In the genomic region with DNA sequence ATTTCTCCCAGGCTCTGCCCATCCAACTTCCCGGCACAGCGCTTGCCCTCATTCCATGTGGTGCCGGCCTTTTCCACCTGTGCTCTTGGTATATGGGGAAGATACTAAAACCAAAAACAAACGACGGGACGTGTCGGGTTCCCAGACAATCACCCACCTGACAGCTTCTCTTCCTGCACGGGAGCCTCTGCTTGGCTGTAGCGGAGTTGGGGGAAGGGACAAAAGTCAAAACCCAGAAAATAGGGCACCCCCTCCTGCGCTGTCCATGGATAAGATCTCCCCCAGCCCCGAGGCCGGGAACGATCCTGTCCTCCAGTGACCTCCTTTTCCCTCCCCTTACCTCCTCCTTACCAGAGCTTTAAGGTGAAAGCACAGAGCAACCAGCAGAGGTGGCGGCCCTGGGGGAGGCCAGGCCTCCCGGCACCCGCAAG, we compare ENCODE assay signal across 8 cellular contexts. TPM values are rescaled to one million over a fixed set of nuclear protein-coding genes. Genes with fewer than 3 reads are reported as not detected.
DNase-seq lines count a peak whose midpoint lies in the region; ATAC-seq and TF ChIP-seq lines count a peak whose summit lies in the region.

No MANE protein-coding gene starts in this region.

- H3K4me3 ChIP-seq in BLaER1 (peak overlapping the region; percentile 92), Loucy (ENCODE audit: low read length, poor library complexity, severe bottlenecking) (peak overlapping the region; percentile 98), coronary artery (peak overlapping the region; percentile 91)

- no peak for DNase-seq in coronary artery (ENCODE audit: low spot score)
- no peak for DNase-seq in naive B cell
- DNase-seq in stimulated activated CD4-positive, alpha-beta T cell treated with anti-CD3 and anti-CD28 coated beads, Interleukin-4, amount 100 ng/mL, for 4 hours: no peak
- no peak for DNase-seq in SK-N-DZ (ENCODE audit: low spot score)
- no peak for DNase-seq in NCI-H1092 treated with DMSO at 0.1 percent for 48 hours (lab: John Stamatoyannopoulos, UW)

- peaks cover 15% of the 10 kb centered on the region; the same call in 1 of the 2 replicates for H4K20me1 ChIP-seq in BLaER1
- peaks cover 8% of the 10 kb centered on the region for H4K20me1 ChIP-seq in Loucy (ENCODE audit: insufficient read depth, low read length, poor library complexity, severe bottlenecking)

- no peaks in the 10 kb centered on the region for H3K9me3 ChIP-seq in BLaER1
- no peaks in the 10 kb centered on the region for H3K9me3 ChIP-seq in Loucy (ENCODE audit: insufficient read depth, low read depth, low read length)

- H3K4me3 Mint-ChIP-seq in naive B cell: peak overlapping the region; percentile 91 to 99 (median 97)

- H3K79me2 ChIP-seq in Loucy (ENCODE audit: insufficient read depth, low read length): peaks cover 31% of the 10 kb centered on the region

- no peaks in the 10 kb centered on the region for H3K27me3 ChIP-seq in BLaER1
- no peaks in the 10 kb centered on the region for H3K27me3 ChIP-seq in Loucy (ENCODE audit: insufficient read depth, low read length, poor library complexity, severe bottlenecking)

- H3K4me1 ChIP-seq in BLaER1 (peaks cover 50% of the 10 kb centered on the region), Loucy (ENCODE audit: insufficient read depth, low read length, poor library complexity, severe bottlenecking) (peaks cover 25% of the 10 kb centered on the region)

- no peaks in the 10 kb centered on the region for H3K9me3 Mint-ChIP-seq in naive B cell

- TF ChIP-seq CTCF in Loucy (conservative IDR thresholded peaks at IDR 0.05; ENCODE audit: low read length): no peak
- no peak for TF ChIP-seq CTCF in coronary artery (IDR thresholded peaks at IDR 0.05)

- H3K27ac ChIP-seq in BLaER1 (peak overlapping the region; percentile 91), coronary artery (peak overlapping the region; percentile 95 to 97)

- ATAC-seq in naive B cell (ENCODE audit: low read depth in 2 of 2) (no peak), GM21390 (IDR thresholded peaks at IDR 0.05; ENCODE audit: unreplicated experiment) (no peak)

- peak overlapping the region; percentile 94 for H3K9ac ChIP-seq in BLaER1
- H3K9ac ChIP-seq in Loucy (ENCODE audit: low read depth, low read length, poor library complexity, severe bottlenecking): peak overlapping the region; percentile 96

- peaks cover 23 to 43% (median 36%) of the 10 kb centered on the region in 3 donors for H3K4me1 Mint-ChIP-seq in naive B cell

- H3K27me3 Mint-ChIP-seq in naive B cell: no peaks in the 10 kb centered on the region

- peaks cover 43% of the 10 kb centered on the region for H3K36me3 ChIP-seq in BLaER1
- peaks cover 12% of the 10 kb centered on the region; the same call in 1 of the 2 replicates for H3K36me3 ChIP-seq in Loucy (ENCODE audit: insufficient read depth, low read length)

- H3F3A ChIP-seq in Loucy (ENCODE audit: low read depth): no peaks in the 10 kb centered on the region

- H3K9me2 ChIP-seq in Loucy (replicated peaks; ENCODE audit: low read depth, low read length): no peaks in the 10 kb centered on the region

- peaks cover 4 to 7% of the 10 kb centered on the region in 2 donors for H3K36me3 Mint-ChIP-seq in naive B cell

- peak overlapping the region; percentile 96 for H2AFZ ChIP-seq in Loucy (ENCODE audit: low read length)

- H3K4me2 ChIP-seq in BLaER1: peak overlapping the region; percentile 97
- H3K4me2 ChIP-seq in Loucy (ENCODE audit: low read depth, low read length, poor library complexity, severe bottlenecking): peak overlapping the region; percentile 78

- peak overlapping the region; percentile 88 to 96 (median 92) for H3K27ac Mint-ChIP-seq in naive B cell

RNA-seq across cellular contexts. Expression of a gene that starts 0.6 kb away (rescaled TPM):
- 100 to 1,000 TPM; 339 to 480 (median 361) TPM for polyA plus RNA-seq in naive B cell (ENCODE audit: low read depth in 6 of 6)
- polyA plus RNA-seq in SK-N-DZ (2014; cell fraction: cytosol; rRNA removed): 268 and 278 TPM in 2 replicates
- polyA plus RNA-seq in SK-N-DZ (2014; cell fraction: nucleus; rRNA removed): 282 and 326 TPM in 2 replicates

RNA-seq across cellular contexts. Expression of a gene that starts 9.1 kb away (rescaled TPM):
- 10 to 100 TPM; 12.2 to 16.9 (median 15.6) TPM for polyA plus RNA-seq in naive B cell (ENCODE audit: low read depth in 6 of 6)
- 138 and 168 TPM in 2 replicates for polyA plus RNA-seq in SK-N-DZ (2014; cell fraction: cytosol; rRNA removed)
- polyA plus RNA-seq in SK-N-DZ (2014; cell fraction: nucleus; rRNA removed): 421 and 425 TPM in 2 replicates

RNA-seq across cellular contexts. Expression of a gene that starts 9.3 kb away (rescaled TPM):
- polyA plus RNA-seq in naive B cell (ENCODE audit: low read depth in 6 of 6): 1 to 10 TPM in 3 of 6 donors, under 1 TPM in 1, not detected in 2; 0.88 to 2.6 (median 1.5) TPM
- 10.9 and 17.7 TPM in 2 replicates for polyA plus RNA-seq in SK-N-DZ (2014; cell fraction: cytosol; rRNA removed)
- 3.0 and 7.0 TPM in 2 replicates for polyA plus RNA-seq in SK-N-DZ (2014; cell fraction: nucleus; rRNA removed)

RNA-seq across cellular contexts. Expression of a gene that starts 13.5 kb away (rescaled TPM):
- 10 to 100 TPM; 36.0 to 66.7 (median 52.6) TPM for polyA plus RNA-seq in naive B cell (ENCODE audit: low read depth in 6 of 6)
- polyA plus RNA-seq in SK-N-DZ (2014; cell fraction: cytosol; rRNA removed): 160 and 175 TPM in 2 replicates
- polyA plus RNA-seq in SK-N-DZ (2014; cell fraction: nucleus; rRNA removed): 91.7 and 108 TPM in 2 replicates

RNA-seq across cellular contexts. Expression of a gene that starts 13.7 kb away (rescaled TPM):
- polyA plus RNA-seq in naive B cell (ENCODE audit: low read depth in 6 of 6): over 10,000 TPM; 15,695 to 24,474 (median 20,858) TPM
- 7,313 and 7,766 TPM in 2 replicates for polyA plus RNA-seq in SK-N-DZ (2014; cell fraction: cytosol; rRNA removed)
- 5,705 and 6,414 TPM in 2 replicates for polyA plus RNA-seq in SK-N-DZ (2014; cell fraction: nucleus; rRNA removed)
